In the genomic region with DNA sequence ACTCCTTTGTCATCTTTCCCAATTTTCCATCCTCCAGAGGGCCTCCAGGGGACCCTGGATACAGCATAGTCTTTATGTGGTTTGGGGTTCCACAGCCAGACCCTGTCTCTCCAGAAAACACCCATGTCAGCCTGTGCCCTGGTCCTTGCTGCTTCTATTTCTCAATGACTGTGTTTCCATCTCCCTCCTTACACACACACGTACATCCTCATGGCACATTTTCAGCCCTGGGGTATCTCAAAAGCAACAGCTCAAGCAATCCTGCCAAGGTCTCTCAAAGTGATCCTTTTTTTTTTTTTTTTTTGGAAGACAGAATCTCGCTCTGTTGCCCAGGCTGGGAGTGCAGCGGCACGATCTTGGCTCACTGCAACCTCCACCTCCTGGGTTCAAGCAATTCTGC, we compare ENCODE assay signal across 18 cellular contexts. TPM values are rescaled to one million over a fixed set of nuclear protein-coding genes. Genes with fewer than 3 reads are reported as not detected.
DNase-seq lines count a peak whose midpoint lies in the region; ATAC-seq and TF ChIP-seq lines count a peak whose summit lies in the region.
"Had no signal": no experiment of that assay in that cellular context is flagged by ENCODE, and none has a peak within 500 bp of the region (broad histone marks: within the 10 kb centered on the region; RNA-seq: fewer than 3 reads in every experiment).

No MANE protein-coding gene starts in this region.

- no peak overlapping the region for H3K4me3 Mint-ChIP-seq in activated T-cell treated with anti-CD3 and anti-CD28 coated beads, Interleukin-2, amount 50 U/mL, for 72 hours
- H3K4me3 Mint-ChIP-seq in activated T-cell treated with anti-CD3 and anti-CD28 coated beads, Interleukin-2, amount 50 U/mL, for 4 hours: no peak overlapping the region
- H3K4me3 Mint-ChIP-seq: CD4-positive, alpha-beta memory T cell; GM23338 had no signal

- no peak for ATAC-seq in activated T-cell treated with anti-CD3 and anti-CD28 coated beads, Interleukin-2, amount 50 U/mL, for 72 hours (replicated peaks in 1 of 2)
- ATAC-seq in activated T-cell treated with anti-CD3 and anti-CD28 coated beads, Interleukin-2, amount 50 U/mL, for 4 hours: no peak
- ATAC-seq in Panc1 (0 out of 2 replicates have a peak, but pooled peaks have one; percentile 8), lower lobe of right lung (no peak), HG03159 (IDR thresholded peaks at IDR 0.05; ENCODE audit: unreplicated experiment) (no peak)
- ATAC-seq: GM12878, GM23338 had no signal

- CTCF ChIA-PET in Panc1 (lab: Charles Lee): no interaction called here

- intact Hi-C loops in Panc1 (cut with micrococcal nuclease; ENCODE audit: unreplicated experiment) (loop anchor here (5.0 kb wide), 2 partner anchors 90 to 465 kb away; no protein-coding TSS in a partner anchor), lower lobe of right lung (cut with DNase I) (loop anchor here (10.0 kb wide), 1 partner anchor 82 kb away; no protein-coding TSS in a partner anchor), spleen (cut with DNase I; ENCODE audit: low total_unique reads) (loop anchor here (10.0 kb wide), 1 partner anchor 472 kb away; no protein-coding TSS in a partner anchor)

- TF ChIP-seq POLR2A in spleen (IDR thresholded peaks at IDR 0.05): no peak

- H3K4me3 ChIP-seq in Panc1 (ENCODE audit: low read depth in 2 of 2, low read length in 2 of 2): no peak overlapping the region
- no peak overlapping the region for H3K4me3 ChIP-seq in lower lobe of right lung
- H3K4me3 ChIP-seq in spleen: no peak overlapping the region
- H3K4me3 ChIP-seq in foreskin fibroblast (ENCODE audit: low read depth in 1 of 2, low read length in 2 of 2): no peak overlapping the region
- H3K4me3 ChIP-seq: GM12878, GM23338 had no signal

- H3K36me3 Mint-ChIP-seq in activated T-cell treated with anti-CD3 and anti-CD28 coated beads, Interleukin-2, amount 50 U/mL, for 72 hours (ENCODE audit: insufficient read depth in 2 of 2): no peaks in the 10 kb centered on the region
- no peaks in the 10 kb centered on the region for H3K36me3 Mint-ChIP-seq in activated T-cell treated with anti-CD3 and anti-CD28 coated beads, Interleukin-2, amount 50 U/mL, for 4 hours (ENCODE audit: insufficient read depth)
- H3K36me3 Mint-ChIP-seq: CD4-positive, alpha-beta memory T cell had no signal

- no peaks in the 10 kb centered on the region for H3K27me3 Mint-ChIP-seq in activated T-cell treated with anti-CD3 and anti-CD28 coated beads, Interleukin-2, amount 50 U/mL, for 72 hours (ENCODE audit: low read depth)
- no peaks in the 10 kb centered on the region for H3K27me3 Mint-ChIP-seq in activated T-cell treated with anti-CD3 and anti-CD28 coated beads, Interleukin-2, amount 50 U/mL, for 4 hours (ENCODE audit: low read depth)
- H3K27me3 Mint-ChIP-seq: CD4-positive, alpha-beta memory T cell had no signal

- H3K4me1 Mint-ChIP-seq in activated T-cell treated with anti-CD3 and anti-CD28 coated beads, Interleukin-2, amount 50 U/mL, for 72 hours (ENCODE audit: low read depth): no peaks in the 10 kb centered on the region
- H3K4me1 Mint-ChIP-seq in activated T-cell treated with anti-CD3 and anti-CD28 coated beads, Interleukin-2, amount 50 U/mL, for 4 hours (ENCODE audit: low read depth): no peaks in the 10 kb centered on the region
- H3K4me1 Mint-ChIP-seq: GM23338 had no signal

- H3K4me1 ChIP-seq in Panc1 (ENCODE audit: control insufficient read depth, insufficient read depth, low read length) (no peaks in the 10 kb centered on the region), lower lobe of right lung (peaks cover 16% of the 10 kb centered on the region), spleen (peaks cover 0 to 16% (median 9%) of the 10 kb centered on the region in 6 donors)

- in situ Hi-C loops in Panc1 (cut with HindIII; ENCODE audit: low pct_unique_long_range_greater_than_20kb, low sequenced_read_pairs): no loop called here

- H3K36me3 ChIP-seq in Panc1 (ENCODE audit: control insufficient read depth, insufficient read depth, low read length) (no peaks in the 10 kb centered on the region), lower lobe of right lung (peaks cover 34% of the 10 kb centered on the region), spleen (peaks cover 0 to 71% (median 4%) of the 10 kb centered on the region in 6 donors)

- WGBS in spleen, 5 donors: 93 to 99% (median 97%) methylated on average over 4 of the region's 4 CpGs

- TF ChIP-seq CTCF in Panc1 (IDR thresholded peaks at IDR 0.05) (no peak), lower lobe of right lung (IDR thresholded peaks at IDR 0.05) (no peak), spleen (IDR thresholded peaks at IDR 0.05 in 8 of 11, conservative IDR thresholded peaks at IDR 0.05 in 3 of 11) (no peak), foreskin fibroblast (IDR thresholded peaks at IDR 0.05; ENCODE audit: low read depth, low read length) (no peak)

- no peaks in the 10 kb centered on the region for H3K27me3 ChIP-seq in Panc1 (ENCODE audit: control insufficient read depth, insufficient read depth, low read length)
- no peaks in the 10 kb centered on the region for H3K27me3 ChIP-seq in lower lobe of right lung (ENCODE audit: low read depth)
- no peaks in the 10 kb centered on the region for H3K27me3 ChIP-seq in spleen (replicated peaks in 1 of 7)

- H3K9me3 ChIP-seq in Panc1 (ENCODE audit: control insufficient read depth, insufficient read depth, low read depth, low read length) (no peaks in the 10 kb centered on the region), lower lobe of right lung (no peaks in the 10 kb centered on the region), spleen (no peaks in the 10 kb centered on the region)

- H3K9me3 Mint-ChIP-seq in activated T-cell treated with anti-CD3 and anti-CD28 coated beads, Interleukin-2, amount 50 U/mL, for 72 hours: no peaks in the 10 kb centered on the region
- no peaks in the 10 kb centered on the region for H3K9me3 Mint-ChIP-seq in activated T-cell treated with anti-CD3 and anti-CD28 coated beads, Interleukin-2, amount 50 U/mL, for 4 hours
- H3K9me3 Mint-ChIP-seq: GM23338 had no signal

- POLR2A ChIA-PET in Panc1 (lab: Charles Lee): no interaction called here

- DNase-seq in activated T-cell treated with anti-CD3 and anti-CD28 coated beads, Interleukin-2, amount 50 U/mL, for 72 hours: no peak
- no peak for DNase-seq in activated T-cell treated with anti-CD3 and anti-CD28 coated beads, Interleukin-2, amount 50 U/mL, for 4 hours
- no peak for DNase-seq in Panc1 (ENCODE audit: low read depth, low spot score)
- peak; percentile 13 for DNase-seq in lower lobe of right lung
- DNase-seq in spleen: peak; percentile 30
- DNase-seq in NCI-H128 (lab: John Stamatoyannopoulos, UW; ENCODE audit: unreplicated experiment): no peak
- no peak for DNase-seq in foreskin fibroblast
- DNase-seq: AML-193; C1 segment of cervical spinal cord; CD4-positive, alpha-beta memory T cell; DMS79; H7 had no signal

- H3K27ac ChIP-seq in Panc1 (ENCODE audit: low read length) (no peak overlapping the region), lower lobe of right lung (no peak overlapping the region), spleen (no peak overlapping the region)
- H3K27ac ChIP-seq: 22Rv1 had no signal

- no TSS peak for BruUV-seq in Panc1 (replicated peaks; lab: Mats Ljungman, UMichigan)

- peak overlapping the region; percentile 23 for H3K27ac Mint-ChIP-seq in activated T-cell treated with anti-CD3 and anti-CD28 coated beads, Interleukin-2, amount 50 U/mL, for 72 hours
- H3K27ac Mint-ChIP-seq: GM23338 had no signal

RNA-seq across cellular contexts. Expression of a gene that starts 22.3 kb away (rescaled TPM):
- total RNA-seq in activated T-cell treated with anti-CD3 and anti-CD28 coated beads, Interleukin-2, amount 50 U/mL, for 72 hours: 10 to 100 TPM; 35.9 to 44.9 TPM
- total RNA-seq in activated T-cell treated with anti-CD3 and anti-CD28 coated beads, Interleukin-2, amount 50 U/mL, for 4 hours: 10 to 100 TPM; 34.3 to 38.5 (median 38.1) TPM
- 152 TPM for total RNA-seq in Panc1 (2021; ENCODE audit: unreplicated experiment)
- 170 TPM for polyA plus RNA-seq in Panc1 (2012; ENCODE audit: insufficient read length)
- total RNA-seq in lower lobe of right lung: 241 TPM
- total RNA-seq in spleen: 10 to 100 TPM; 40.8 to 78.9 (median 69.0) TPM
- polyA plus RNA-seq in spleen: 10 to 100 TPM; 35.2 to 54.9 (median 52.9) TPM

RNA-seq across cellular contexts. Expression of a gene that starts 53.1 kb away (rescaled TPM):
- total RNA-seq in activated T-cell treated with anti-CD3 and anti-CD28 coated beads, Interleukin-2, amount 50 U/mL, for 72 hours: not detected
- total RNA-seq in activated T-cell treated with anti-CD3 and anti-CD28 coated beads, Interleukin-2, amount 50 U/mL, for 4 hours: under 1 TPM in 1 of 3 donors, not detected in 2; 0.03 TPM
- total RNA-seq in Panc1 (2021; ENCODE audit: unreplicated experiment): 0.72 TPM
- polyA plus RNA-seq in Panc1 (2012; ENCODE audit: insufficient read length): 1.4 TPM
- total RNA-seq in lower lobe of right lung: not detected
- total RNA-seq in spleen: 1 to 10 TPM in 1 of 7 donors, under 1 TPM in 1, not detected in 5; 0.68 to 2.0 TPM
- polyA plus RNA-seq in spleen: under 1 TPM; 0.02 to 0.03 (median 0.02) TPM
- total RNA-seq: A673; CD4-positive, alpha-beta memory T cell; G401; GM12878 had no signal

Comparison
In these comparisons a context has a peak if more than half of its experiments do, and no peak if none do; other contexts are left out.
1. DNase-seq: peak in lower lobe of right lung (single experiment) and spleen (single experiment); none in activated T-cell treated with anti-CD3 and anti-CD28 coated beads, Interleukin-2, amount 50 U/mL, for 72 hours (0 of 2), activated T-cell treated with anti-CD3 and anti-CD28 coated beads, Interleukin-2, amount 50 U/mL, for 4 hours (single experiment), Panc1 (single experiment), NCI-H128 (single experiment) and foreskin fibroblast (0 of 2).